Comparison of ENCODE assay signal across 19 cellular contexts in the genomic region with DNA sequence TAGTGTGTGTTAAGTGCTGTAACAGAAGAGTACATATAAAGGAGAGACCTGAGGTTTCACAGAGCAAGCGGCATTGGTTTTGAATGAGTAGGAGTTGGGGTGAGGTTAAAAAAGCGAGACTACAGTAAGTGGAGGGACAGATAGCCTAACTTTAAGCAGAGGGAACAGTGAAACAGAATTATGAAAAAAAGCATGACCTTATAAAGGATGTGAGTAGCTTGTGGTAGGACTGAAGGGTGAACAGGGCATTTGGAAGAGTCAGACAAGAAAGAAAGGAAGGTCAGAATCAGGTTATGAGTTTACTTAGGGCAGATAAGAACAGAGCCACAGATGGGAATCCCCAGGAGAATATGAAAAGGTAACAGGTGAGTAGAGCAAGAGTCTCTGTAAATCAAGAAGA. TPM values are rescaled to one million over a fixed set of nuclear protein-coding genes. Genes with fewer than 3 reads are reported as not detected.
DNase-seq lines count a peak whose midpoint lies in the region; ATAC-seq and TF ChIP-seq lines count a peak whose summit lies in the region.
"Had no signal": no experiment of that assay in that cellular context is flagged by ENCODE, and none has a peak within 500 bp of the region (broad histone marks: within the 10 kb centered on the region; RNA-seq: fewer than 3 reads in every experiment).

No MANE protein-coding gene starts in this region.

- CTCF ChIA-PET in activated CD4-positive, alpha-beta T cell treated with anti-CD3 and anti-CD28 coated beads for 36 hours (lab: Charles Lee): no interaction called here
- CTCF ChIA-PET in HEK293T (lab: Yijun Ruan, JAX): interaction anchor here (1.0 kb wide), 1 partner anchor 11 kb away, joined by 3 read pairs; no protein-coding TSS in a partner anchor
- CTCF ChIA-PET in PC-3 (lab: Charles Lee): no interaction called here

- no peaks in the 10 kb centered on the region for H3K9me2 ChIP-seq in PC-3 (replicated peaks; ENCODE audit: low read length)

- H3K4me2 ChIP-seq in PC-3 (ENCODE audit: low read length): no peak overlapping the region

- no peak overlapping the region for H3K4me3 Mint-ChIP-seq in activated CD4-positive, alpha-beta T cell treated with anti-CD3 and anti-CD28 coated beads for 36 hours
- H3K4me3 Mint-ChIP-seq: activated naive CD8-positive, alpha-beta T cell treated with anti-CD3 and anti-CD28 coated beads, Interleukin-2, amount 10 ng/mL, durations not matched to agents 7 days and 5 days; CD8-positive, alpha-beta memory T cell had no signal

- intact Hi-C loops in activated CD4-positive, alpha-beta T cell treated with anti-CD3 and anti-CD28 coated beads for 36 hours (cut with DNase I, micrococcal nuclease): no loop called here
- intact Hi-C loops in PC-3 (cut with micrococcal nuclease): no loop called here

- no peak for TF ChIP-seq CTCF in PC-3 (conservative IDR thresholded peaks at IDR 0.05; ENCODE audit: low read depth, low read length)

- no peaks in the 10 kb centered on the region for H3K27me3 Mint-ChIP-seq in activated CD4-positive, alpha-beta T cell treated with anti-CD3 and anti-CD28 coated beads for 36 hours
- H3K27me3 Mint-ChIP-seq: activated naive CD8-positive, alpha-beta T cell treated with anti-CD3 and anti-CD28 coated beads, Interleukin-2, amount 10 ng/mL, durations not matched to agents 7 days and 5 days; CD8-positive, alpha-beta memory T cell had no signal

- H3K4me3 ChIP-seq in PC-3 (ENCODE audit: low read length): no peak overlapping the region
- no peak overlapping the region for H3K4me3 ChIP-seq in effector memory CD4-positive, alpha-beta T cell (ENCODE audit: insufficient read depth, low read depth, low read length, poor library complexity, severe bottlenecking)
- H3K4me3 ChIP-seq: testis had no signal

- no peak overlapping the region for H3K27ac ChIP-seq in PC-3 (ENCODE audit: low read length)
- no peak overlapping the region for H3K27ac ChIP-seq in effector memory CD4-positive, alpha-beta T cell (ENCODE audit: insufficient read depth, low read length, poor library complexity, severe bottlenecking)
- H3K27ac ChIP-seq: HL-60, parathyroid adenoma, testis had no signal

- H3K27ac Mint-ChIP-seq in activated CD4-positive, alpha-beta T cell treated with anti-CD3 and anti-CD28 coated beads for 36 hours: no peak overlapping the region
- H3K27ac Mint-ChIP-seq: activated naive CD8-positive, alpha-beta T cell treated with anti-CD3 and anti-CD28 coated beads, Interleukin-2, amount 10 ng/mL, durations not matched to agents 7 days and 5 days had no signal

- no TSS peak for BruUV-seq in PC-3 (replicated peaks; lab: Mats Ljungman, UMichigan)

- no peaks in the 10 kb centered on the region for H3K27me3 ChIP-seq in PC-3 (ENCODE audit: low read length)
- H3K27me3 ChIP-seq in effector memory CD4-positive, alpha-beta T cell (replicated peaks; ENCODE audit: control insufficient read depth, insufficient read depth, low read length, poor library complexity, severe bottlenecking): no peaks in the 10 kb centered on the region
- H3K27me3 ChIP-seq: testis had no signal

- ATAC-seq in activated CD4-positive, alpha-beta T cell treated with anti-CD3 and anti-CD28 coated beads for 36 hours: peak; percentile 55
- ATAC-seq in GM21619 (IDR thresholded peaks at IDR 0.05; ENCODE audit: unreplicated experiment) (peak; percentile 57), HG03280 (IDR thresholded peaks at IDR 0.05; ENCODE audit: unreplicated experiment) (peak; percentile 79), PC-3 (no peak)
- ATAC-seq in stimulated activated naive CD8-positive, alpha-beta T cell treated with anti-CD3 and anti-CD28 coated beads, Interleukin-15, Interleukin-2, amounts not matched to agents 100 U/mL and 50 U/mL, for 24 hours: peak; percentile 77

- no peak overlapping the region for H3K9ac ChIP-seq in PC-3 (ENCODE audit: low read length)
- H3K9ac ChIP-seq: parathyroid adenoma had no signal

- no peaks in the 10 kb centered on the region for H3K4me1 ChIP-seq in PC-3 (ENCODE audit: insufficient read depth, low read length)
- no peaks in the 10 kb centered on the region for H3K4me1 ChIP-seq in effector memory CD4-positive, alpha-beta T cell (ENCODE audit: control insufficient read depth, insufficient read depth, low read length, poor library complexity, severe bottlenecking)
- H3K4me1 ChIP-seq: parathyroid adenoma, testis had no signal

- H3K9me3 Mint-ChIP-seq in activated CD4-positive, alpha-beta T cell treated with anti-CD3 and anti-CD28 coated beads for 36 hours (ENCODE audit: low read depth): no peaks in the 10 kb centered on the region
- H3K9me3 Mint-ChIP-seq: activated naive CD8-positive, alpha-beta T cell treated with anti-CD3 and anti-CD28 coated beads, Interleukin-2, amount 10 ng/mL, durations not matched to agents 7 days and 5 days had no signal

- H3K36me3 Mint-ChIP-seq in activated CD4-positive, alpha-beta T cell treated with anti-CD3 and anti-CD28 coated beads for 36 hours (ENCODE audit: low read depth): peaks cover 17% of the 10 kb centered on the region

- H4K20me1 ChIP-seq in PC-3 (ENCODE audit: low read length): no peaks in the 10 kb centered on the region

- H3F3A ChIP-seq in PC-3 (ENCODE audit: low read length, unreplicated experiment): no peaks in the 10 kb centered on the region

- no peaks in the 10 kb centered on the region for H3K79me2 ChIP-seq in PC-3 (ENCODE audit: low read length)
- H3K79me2 ChIP-seq: parathyroid adenoma had no signal

- H3K9me3 ChIP-seq in PC-3 (ENCODE audit: low read length): no peaks in the 10 kb centered on the region
- H3K9me3 ChIP-seq in effector memory CD4-positive, alpha-beta T cell (ENCODE audit: control insufficient read depth, low read length): no peaks in the 10 kb centered on the region
- H3K9me3 ChIP-seq: testis had no signal

- POLR2A ChIA-PET in activated CD4-positive, alpha-beta T cell treated with anti-CD3 and anti-CD28 coated beads for 36 hours (lab: Charles Lee): no interaction called here
- POLR2A ChIA-PET in HEK293T (lab: Yijun Ruan, JAX): no interaction called here
- POLR2A ChIA-PET in PC-3 (lab: Charles Lee; ENCODE audit: unreplicated experiment): no interaction called here

- DNase-seq in activated CD4-positive, alpha-beta T cell treated with anti-CD3 and anti-CD28 coated beads for 36 hours: no peak
- no peak for DNase-seq in activated CD4-positive, alpha-beta T cell treated with anti-CD3 and anti-CD28 coated beads for 4 hours
- no peak for DNase-seq in stimulated activated naive CD8-positive, alpha-beta T cell treated with anti-CD3 and anti-CD28 coated beads, Interleukin-15, Interleukin-2, amounts not matched to agents 100 U/mL and 50 U/mL, for 24 hours
- no peak for DNase-seq in HEK293T (ENCODE audit: extremely low spot score)
- DNase-seq in PC-3: no peak
- no peak for DNase-seq in effector memory CD4-positive, alpha-beta T cell
- DNase-seq: activated naive CD8-positive, alpha-beta T cell treated with anti-CD3 and anti-CD28 coated beads, Interleukin-2, amount 10 ng/mL, durations not matched to agents 7 days and 5 days; CD8-positive, alpha-beta memory T cell; H7; Karpas-422; NCI-H1694 treated with DMSO at 0.1 percent for 48 hours; NCI-H748 treated with DMSO at 0.1 percent for 48 hours; stimulated activated CD4-positive, alpha-beta T cell treated with anti-CD3 and anti-CD28 coated beads, Interleukin-12 subunit alpha, Interleukin-12 subunit beta, amount 100 ng/mL, for 4 hours; T1000; testis had no signal

- peaks cover 20% of the 10 kb centered on the region for H3K36me3 ChIP-seq in PC-3 (ENCODE audit: low read depth, low read length)
- H3K36me3 ChIP-seq in effector memory CD4-positive, alpha-beta T cell (ENCODE audit: control insufficient read depth, insufficient read depth, low read length): peaks cover 11% of the 10 kb centered on the region

- no peak overlapping the region for H2AFZ ChIP-seq in PC-3 (ENCODE audit: low read length)
- H2AFZ ChIP-seq: parathyroid adenoma had no signal

- H3K4me1 Mint-ChIP-seq in activated CD4-positive, alpha-beta T cell treated with anti-CD3 and anti-CD28 coated beads for 36 hours: peaks cover 7% of the 10 kb centered on the region

TF ChIP-seq in HEK293T, 16 proteins besides CTCF, POLR2A, EP300 and RAD21:
- TF ChIP-seq FOXK2 (IDR thresholded peaks at IDR 0.05): no peak
- no peak for TF ChIP-seq NFRKB (IDR thresholded peaks at IDR 0.05)
- TF ChIP-seq HDGF (IDR thresholded peaks at IDR 0.05; ENCODE audit: borderline replicate concordance): no peak
- TF ChIP-seq TARDBP (IDR thresholded peaks at IDR 0.05): no peak
- TF ChIP-seq SP1 (IDR thresholded peaks at IDR 0.05): no peak
- TF ChIP-seq BHLHE40 (IDR thresholded peaks at IDR 0.05; ENCODE audit: borderline replicate concordance): no peak
- TF ChIP-seq FOXM1 (IDR thresholded peaks at IDR 0.05; ENCODE audit: borderline replicate concordance): no peak
- TF ChIP-seq, protein P1, sequence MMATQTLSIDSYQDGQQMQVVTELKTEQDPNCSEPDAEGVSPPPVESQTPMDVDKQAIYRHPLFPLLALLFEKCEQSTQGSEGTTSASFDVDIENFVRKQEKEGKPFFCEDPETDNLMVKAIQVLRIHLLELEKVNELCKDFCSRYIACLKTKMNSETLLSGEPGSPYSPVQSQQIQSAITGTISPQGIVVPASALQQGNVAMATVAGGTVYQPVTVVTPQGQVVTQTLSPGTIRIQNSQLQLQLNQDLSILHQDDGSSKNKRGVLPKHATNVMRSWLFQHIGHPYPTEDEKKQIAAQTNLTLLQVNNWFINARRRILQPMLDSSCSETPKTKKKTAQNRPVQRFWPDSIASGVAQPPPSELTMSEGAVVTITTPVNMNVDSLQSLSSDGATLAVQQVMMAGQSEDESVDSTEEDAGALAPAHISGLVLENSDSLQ (IDR thresholded peaks at IDR 0.05): no peak
- TF ChIP-seq L3MBTL2 (conservative IDR thresholded peaks at IDR 0.05): no peak
- TF ChIP-seq ARNT (IDR thresholded peaks at IDR 0.05): no peak
- TF ChIP-seq SUZ12 (IDR thresholded peaks at IDR 0.05): no peak
- no peak for TF ChIP-seq ZNF384 (IDR thresholded peaks at IDR 0.05)
- no peak for TF ChIP-seq CTBP1 (IDR thresholded peaks at IDR 0.05; ENCODE audit: borderline replicate concordance)
- TF ChIP-seq ELF4 (IDR thresholded peaks at IDR 0.05): no peak
- no peak for TF ChIP-seq FOXA1 (IDR thresholded peaks at IDR 0.05)

RNA-seq across cellular contexts. Expression of a gene that starts 22.5 kb away (rescaled TPM):
- total RNA-seq in activated CD4-positive, alpha-beta T cell treated with anti-CD3 and anti-CD28 coated beads for 36 hours: 10 to 100 TPM; 17.9 to 21.6 TPM
- total RNA-seq in PC-3 (2014; rRNA removed): 86.9 and 92.7 TPM in 2 replicates

RNA-seq across cellular contexts. Expression of a gene that starts 23.5 kb away (rescaled TPM):
- under 1 TPM in 1 of 2 experiments, not detected in 1; 0.27 TPM for total RNA-seq in activated CD4-positive, alpha-beta T cell treated with anti-CD3 and anti-CD28 coated beads for 36 hours
- not detected in 2 replicates for total RNA-seq in PC-3 (2014; rRNA removed)
